8 cellular contexts compared by ENCODE assay signal in genomic region chr1:10431065-10431730, GRCh38. TPM values are rescaled to one million over a fixed set of nuclear protein-coding genes. Genes with fewer than 3 reads are reported as not detected.
A peak's percentile ranks its signal among the peaks of the same experiment; 100 is the strongest.
DNase-seq lines count a peak whose midpoint lies in the region; ATAC-seq and TF ChIP-seq lines count a peak whose summit lies in the region.

No MANE protein-coding gene starts in this region.

- H3K27me3 Mint-ChIP-seq in activated CD4-positive, alpha-beta T cell treated with anti-CD3 and anti-CD28 coated beads for 36 hours = no peaks in the 10 kb centered on the region

- H3K4me3 Mint-ChIP-seq in activated CD4-positive, alpha-beta T cell treated with anti-CD3 and anti-CD28 coated beads for 36 hours = peak overlapping the region; percentile 76

- ATAC-seq in activated CD4-positive, alpha-beta T cell treated with anti-CD3 and anti-CD28 coated beads for 36 hours = peak; percentile 6
- ATAC-seq in HG02981 (IDR thresholded peaks at IDR 0.05; ENCODE audit: unreplicated experiment) = no peak

- TF ChIP-seq CTCF in OCI-LY7 (conservative IDR thresholded peaks at IDR 0.05; ENCODE audit: low read length) = no peak

- peak overlapping the region; percentile 74 for H3K4me2 ChIP-seq in OCI-LY7 (ENCODE audit: low read length)

- peak overlapping the region; percentile 58; the same call in 1 of the 2 replicates for H2AFZ ChIP-seq in OCI-LY7 (ENCODE audit: low read length)

- H3K9me2 ChIP-seq in OCI-LY7 (ENCODE audit: insufficient read depth, low read length) = no peaks in the 10 kb centered on the region

- H3K36me3 Mint-ChIP-seq in activated CD4-positive, alpha-beta T cell treated with anti-CD3 and anti-CD28 coated beads for 36 hours (ENCODE audit: low read depth) = no peaks in the 10 kb centered on the region

- H3K9me3 Mint-ChIP-seq in activated CD4-positive, alpha-beta T cell treated with anti-CD3 and anti-CD28 coated beads for 36 hours (ENCODE audit: low read depth) = no peaks in the 10 kb centered on the region

- no peaks in the 10 kb centered on the region; the same call in 1 of the 2 replicates for H3K36me3 ChIP-seq in OCI-LY7 (ENCODE audit: insufficient read depth, low read length)
- no peaks in the 10 kb centered on the region for H3K36me3 ChIP-seq in muscle layer of duodenum (ENCODE audit: control insufficient read depth in 1 of 2, insufficient read depth in 2 of 2, low read length in 2 of 2)

- H3K4me3 ChIP-seq in OCI-LY7 (ENCODE audit: low read depth, low read length, poor library complexity, severe bottlenecking) (peak overlapping the region; percentile 78), muscle layer of duodenum (ENCODE audit: low read depth in 1 of 2, low read length in 2 of 2) (peak overlapping the region; percentile 76 to 89)

- H3K27ac Mint-ChIP-seq in activated CD4-positive, alpha-beta T cell treated with anti-CD3 and anti-CD28 coated beads for 36 hours = peak overlapping the region; percentile 84

- H3K27me3 ChIP-seq in muscle layer of duodenum (ENCODE audit: low read depth, low read length) = no peaks in the 10 kb centered on the region

- CTCF ChIA-PET in activated CD4-positive, alpha-beta T cell treated with anti-CD3 and anti-CD28 coated beads for 36 hours (lab: Charles Lee) = interaction anchor here (0.7 to 3.3 kb wide), 12 partner anchors 10 to 488 kb away, joined by 3 to 36 read pairs (median 5); partner anchors contain the start of genes DFFA, KIF1B, LZIC and NMNAT1
- CTCF ChIA-PET in OCI-LY7 (lab: Charles Lee; ENCODE audit: unreplicated experiment) = no interaction called here

- H3K4me1 ChIP-seq in OCI-LY7 (ENCODE audit: insufficient read depth, low read length, poor library complexity, severe bottlenecking) (peaks cover 32% of the 10 kb centered on the region), muscle layer of duodenum (ENCODE audit: control insufficient read depth in 1 of 2, insufficient read depth in 2 of 2, low read length in 2 of 2) (peaks cover 4 to 19% of the 10 kb centered on the region in 2 donors)

- DNase-seq in activated CD4-positive, alpha-beta T cell treated with anti-CD3 and anti-CD28 coated beads for 36 hours = peak; percentile 35
- DNase-seq in activated CD4-positive, alpha-beta T cell treated with anti-CD3 and anti-CD28 coated beads for 1 hour = no peak
- DNase-seq in OCI-LY7 (ENCODE audit: low spot score) (peak; percentile 33), cerebellum (ENCODE audit: low spot score) (peak; percentile 8), NCI-H1048 (lab: John Stamatoyannopoulos, UW) (no peak)
- no peak for DNase-seq in activated effector memory CD4-positive, alpha-beta T cell treated with anti-CD3 and anti-CD28 coated beads, Interleukin-2, amount 50 U/mL, for 16 hours

- peaks cover 22% of the 10 kb centered on the region for H3K4me1 Mint-ChIP-seq in activated CD4-positive, alpha-beta T cell treated with anti-CD3 and anti-CD28 coated beads for 36 hours

- peak overlapping the region; percentile 67 for H3K27ac ChIP-seq in OCI-LY7 (ENCODE audit: low read depth, low read length, poor library complexity, severe bottlenecking)
- H3K27ac ChIP-seq in muscle layer of duodenum (ENCODE audit: low read length) = peak overlapping the region; percentile 72

- TSS peak; percentile 80 for BruUV-seq in OCI-LY7 (replicated peaks; lab: Mats Ljungman, UMichigan)

- POLR2A ChIA-PET in activated CD4-positive, alpha-beta T cell treated with anti-CD3 and anti-CD28 coated beads for 36 hours (lab: Charles Lee) = interaction anchor here (0.6 kb wide), 1 partner anchor 226 kb away, joined by 6 read pairs; no protein-coding TSS in a partner anchor
- POLR2A ChIA-PET in OCI-LY7 (lab: Charles Lee) = no interaction called here

- no peaks in the 10 kb centered on the region; the same call in 1 of the 2 replicates for H3K79me2 ChIP-seq in OCI-LY7 (ENCODE audit: insufficient read depth, low read depth, low read length)

- intact Hi-C loops in activated CD4-positive, alpha-beta T cell treated with anti-CD3 and anti-CD28 coated beads for 36 hours (cut with DNase I, micrococcal nuclease) = loop anchor here (2.0 kb wide), 2 partner anchors 42 to 512 kb away; partner anchors contain the start of gene DFFA (in 1 of the 2)
- intact Hi-C loops in OCI-LY7 (cut with micrococcal nuclease; ENCODE audit: unreplicated experiment) = no loop called here

- H3K9me3 ChIP-seq in OCI-LY7 (ENCODE audit: low read length) (no peaks in the 10 kb centered on the region), muscle layer of duodenum (ENCODE audit: control insufficient read depth in 1 of 2, low read length in 2 of 2) (no peaks in the 10 kb centered on the region)

- H4K20me1 ChIP-seq in OCI-LY7 (ENCODE audit: insufficient read depth, low read length) = no peaks in the 10 kb centered on the region

RNA-seq across cellular contexts. Expression of gene CENPS, which starts 1.0 kb away (rescaled TPM):
- 10 to 100 TPM; 18.1 to 22.8 TPM for total RNA-seq in activated CD4-positive, alpha-beta T cell treated with anti-CD3 and anti-CD28 coated beads for 36 hours
- total RNA-seq in OCI-LY7 (2014; rRNA removed; shearing (Covaris generic)) = 13.6 and 18.8 TPM in 2 replicates
- 18.4 and 18.8 TPM in 2 replicates for total RNA-seq in OCI-LY7 (2022)
- total RNA-seq in cerebellum = 6.4 TPM

RNA-seq across cellular contexts. Expression of gene CORT, which starts 18.6 kb away (rescaled TPM):
- under 1 TPM in 1 of 2 experiments, not detected in 1; 0.16 TPM for total RNA-seq in activated CD4-positive, alpha-beta T cell treated with anti-CD3 and anti-CD28 coated beads for 36 hours
- total RNA-seq in OCI-LY7 (2014; rRNA removed; shearing (Covaris generic)) = 0.66 TPM in 1 of 2 replicates, not detected in the other
- total RNA-seq in OCI-LY7 (2022) = 1.3 TPM in 1 of 2 replicates, not detected in the other
- total RNA-seq in cerebellum = 1.1 TPM

RNA-seq across cellular contexts. Expression of gene PGD, which starts 32.3 kb away (rescaled TPM):
- total RNA-seq in activated CD4-positive, alpha-beta T cell treated with anti-CD3 and anti-CD28 coated beads for 36 hours = 10 to 100 TPM; 91.6 to 93.7 TPM
- 50.3 and 69.3 TPM in 2 replicates for total RNA-seq in OCI-LY7 (2014; rRNA removed; shearing (Covaris generic))
- total RNA-seq in OCI-LY7 (2022) (146 and 157 TPM in 2 replicates), cerebellum (61.9 TPM)

RNA-seq across cellular contexts. Expression of gene DFFA, which starts 41.1 kb away (rescaled TPM):
- 10 to 100 TPM; 45.7 to 46.4 TPM for total RNA-seq in activated CD4-positive, alpha-beta T cell treated with anti-CD3 and anti-CD28 coated beads for 36 hours
- 58.4 and 64.6 TPM in 2 replicates for total RNA-seq in OCI-LY7 (2014; rRNA removed; shearing (Covaris generic))
- total RNA-seq in OCI-LY7 (2022) = 70.9 and 79.0 TPM in 2 replicates
- total RNA-seq in cerebellum = 22.6 TPM

RNA-seq across cellular contexts. Expression of gene PEX14, which starts 43.6 kb away (rescaled TPM):
- total RNA-seq in activated CD4-positive, alpha-beta T cell treated with anti-CD3 and anti-CD28 coated beads for 36 hours = 10 to 100 TPM; 16.3 to 25.1 TPM
- 11.9 and 14.6 TPM in 2 replicates for total RNA-seq in OCI-LY7 (2014; rRNA removed; shearing (Covaris generic))
- total RNA-seq in OCI-LY7 (2022) = 23.8 and 24.3 TPM in 2 replicates
- total RNA-seq in cerebellum = 8.4 TPM

Comparison
In these comparisons a context has a peak if more than half of its experiments do, and no peak if none do; other contexts are left out.
1. DNase-seq: peak in activated CD4-positive, alpha-beta T cell treated with anti-CD3 and anti-CD28 coated beads for 36 hours (single experiment), OCI-LY7 (single experiment) and cerebellum (single experiment); none in activated CD4-positive, alpha-beta T cell treated with anti-CD3 and anti-CD28 coated beads for 1 hour (single experiment), activated effector memory CD4-positive, alpha-beta T cell treated with anti-CD3 and anti-CD28 coated beads, Interleukin-2, amount 50 U/mL, for 16 hours (single experiment) and NCI-H1048 (single experiment).